ENCODE assay signal across 8 cellular contexts in the genomic region with DNA sequence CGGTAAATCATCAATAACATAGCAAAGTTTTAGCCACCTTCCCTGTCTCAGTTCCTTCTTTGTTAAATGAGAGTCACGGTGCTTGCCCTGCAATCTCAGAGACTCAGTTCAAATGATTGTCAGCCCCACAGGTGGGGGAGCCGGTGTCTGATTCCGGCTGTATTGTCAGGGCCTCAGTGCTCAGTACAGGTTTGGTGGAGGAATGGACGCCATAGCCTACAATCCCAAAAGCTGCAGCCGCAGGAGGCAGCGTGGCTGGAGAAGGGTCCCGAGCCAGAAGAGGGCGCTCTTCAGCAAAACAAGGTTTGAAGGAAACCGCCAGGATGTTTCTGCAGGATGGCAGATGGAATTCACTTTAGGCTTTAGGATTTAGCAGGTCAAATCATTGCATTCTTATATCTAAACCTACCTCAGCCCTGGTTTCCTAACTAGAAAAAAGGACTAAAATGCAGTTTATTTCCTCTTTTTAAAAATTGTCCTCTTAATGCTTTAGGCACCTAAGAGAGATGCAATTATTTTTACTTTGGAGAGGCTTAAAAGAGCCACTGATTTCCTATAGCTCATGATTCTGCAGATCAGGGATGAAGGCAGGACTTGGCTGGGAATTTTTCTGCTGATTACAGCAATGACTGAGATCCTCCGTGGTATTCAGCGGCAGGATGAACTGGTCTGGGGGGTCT. TPM values are rescaled to one million over a fixed set of nuclear protein-coding genes. Genes with fewer than 3 reads are reported as not detected.
A peak's percentile ranks its signal among the peaks of the same experiment; 100 is the strongest.
DNase-seq lines count a peak whose midpoint lies in the region; ATAC-seq, FAIRE-seq and TF ChIP-seq lines count a peak whose summit lies in the region.

No MANE protein-coding gene starts in this region.

- no peak for TF ChIP-seq POLR2A in NB4 (IDR thresholded peaks at IDR 0.05; ENCODE audit: extremely low read depth, insufficient read length)
- TF ChIP-seq POLR2A in gastroesophageal sphincter (IDR thresholded peaks at IDR 0.05), result no peak

- WGBS in gastroesophageal sphincter (ENCODE audit: low coverage in 1 of 2), 2 donors, result 22 to 24% methylated on average over 6 to 7 of the region's 12 CpGs

- no peaks in the 10 kb centered on the region for H3K36me3 Mint-ChIP-seq in osteocyte (ENCODE audit: unreplicated experiment)

- no peaks in the 10 kb centered on the region for H3K9me3 Mint-ChIP-seq in osteocyte (ENCODE audit: unreplicated experiment)

- H3K4me1 Mint-ChIP-seq in osteocyte (ENCODE audit: unreplicated experiment), result peaks cover 16% of the 10 kb centered on the region

- DNase-seq in GM03348 (ENCODE audit: low spot score) (peak; percentile 83), NB4 (ENCODE audit: low read depth) (peak; percentile 83), SJSA1 (ENCODE audit: low read depth in 1 of 2, low spot score in 2 of 2) (peak; percentile 67 to 80), osteocyte (ENCODE audit: extremely low spot score, unreplicated experiment) (peak; percentile 94), urothelium cell line (ENCODE audit: low spot score) (peak; percentile 82)
- peak; percentile 16 to 60 (median 54) for DNase-seq in activated naive CD4-positive, alpha-beta T cell (lab: John Stamatoyannopoulos, UW)

- H3K27ac ChIP-seq in SJSA1, result no peak overlapping the region
- no peak overlapping the region for H3K27ac ChIP-seq in gastroesophageal sphincter

- H3K36me3 ChIP-seq in SJSA1, result no peaks in the 10 kb centered on the region
- H3K36me3 ChIP-seq in gastroesophageal sphincter, result no peaks in the 10 kb centered on the region

- ATAC-seq in gastroesophageal sphincter (peak; percentile 58), GM21619 (IDR thresholded peaks at IDR 0.05; ENCODE audit: unreplicated experiment) (no peak)

- H3K9me3 ChIP-seq in SJSA1 (replicated peaks), result no peaks in the 10 kb centered on the region
- no peaks in the 10 kb centered on the region for H3K9me3 ChIP-seq in gastroesophageal sphincter

- H3K27ac Mint-ChIP-seq in osteocyte (ENCODE audit: unreplicated experiment), result no peak overlapping the region

- peaks cover 2% of the 10 kb centered on the region for H3K27me3 Mint-ChIP-seq in osteocyte (ENCODE audit: unreplicated experiment)

- TF ChIP-seq EP300 in gastroesophageal sphincter (IDR thresholded peaks at IDR 0.05), result no peak

- peak; percentile 92 for TF ChIP-seq CTCF in NB4 (IDR thresholded peaks at IDR 0.05; ENCODE audit: low read depth, low read length)
- TF ChIP-seq CTCF in gastroesophageal sphincter (IDR thresholded peaks at IDR 0.05), result peak; percentile 83 to 94 (median 92)
- peak; percentile 93 for TF ChIP-seq CTCF in osteocyte (IDR thresholded peaks at IDR 0.05)

- FAIRE-seq in urothelium cell line (lab: Jason Lieb, UNC), result no peak

- no peaks in the 10 kb centered on the region for H3K27me3 ChIP-seq in SJSA1 (replicated peaks)
- H3K27me3 ChIP-seq in gastroesophageal sphincter, result no peaks in the 10 kb centered on the region

- H3K4me3 ChIP-seq in NB4 (ENCODE audit: low read depth, low read length) (no peak overlapping the region), SJSA1 (no peak overlapping the region), gastroesophageal sphincter (no peak overlapping the region)

- no peak overlapping the region for H3K4me3 Mint-ChIP-seq in osteocyte (ENCODE audit: unreplicated experiment)

- H3K4me1 ChIP-seq in SJSA1 (replicated peaks) (peaks cover 11% of the 10 kb centered on the region), gastroesophageal sphincter (peaks cover 4 to 35% (median 18%) of the 10 kb centered on the region in 3 donors)

RNA-seq across cellular contexts. Expression of gene FOS, which starts 29.2 kb away (rescaled TPM):
- total RNA-seq in SJSA1 (2014; rRNA removed; shearing (Covaris generic)), result 6.6 and 7.9 TPM in 2 replicates
- total RNA-seq in gastroesophageal sphincter (100 to 1,000 TPM in 3 of 4 donors, 10 to 100 TPM in 1; 78.0 to 286 (median 179) TPM), osteocyte (438 and 598 TPM in 2 replicates)
